1 cellular context compared by ENCODE assay signal in genomic region chr16:1991588-1992474, GRCh38.
TF ChIP-seq lines count a peak whose summit lies in the region.

No MANE protein-coding gene starts in this region.

TF ChIP-seq in H1, 55 proteins besides CTCF, POLR2A, EP300 and RAD21:
- TF ChIP-seq EZH2 (IDR thresholded peaks at IDR 0.05; ENCODE audit: low read depth, low read length, severe bottlenecking): no peak
- no peak; the same call in 1 of the 2 replicates for TF ChIP-seq POLR2AphosphoS5 (IDR thresholded peaks at IDR 0.05; ENCODE audit: low read depth, low read length)
- TF ChIP-seq KDM4A (IDR thresholded peaks at IDR 0.05; ENCODE audit: low read depth, low read length, severe bottlenecking): peak; percentile 52
- 0 out of 2 replicates have a peak, but pooled peaks have one; percentile 24 for TF ChIP-seq GABPA (IDR thresholded peaks at IDR 0.05; ENCODE audit: borderline replicate concordance, insufficient read depth, low read length)
- TF ChIP-seq TCF12 (IDR thresholded peaks at IDR 0.05; ENCODE audit: low read depth, low read length): no peak
- peak; percentile 94 for TF ChIP-seq MAX (IDR thresholded peaks at IDR 0.05)
- TF ChIP-seq CREB1 (IDR thresholded peaks at IDR 0.05): peak; percentile 37
- no peak for TF ChIP-seq YY1 (IDR thresholded peaks at IDR 0.05; ENCODE audit: low read depth, low read length)
- peak in 1 of 2 experiments; percentile 67; a peak in 1 of 4 replicates for TF ChIP-seq HDAC2 (IDR thresholded peaks at IDR 0.05; ENCODE audit: borderline replicate concordance in 1 of 2, low read depth in 2 of 2, low read length in 2 of 2)
- TF ChIP-seq, protein P1, sequence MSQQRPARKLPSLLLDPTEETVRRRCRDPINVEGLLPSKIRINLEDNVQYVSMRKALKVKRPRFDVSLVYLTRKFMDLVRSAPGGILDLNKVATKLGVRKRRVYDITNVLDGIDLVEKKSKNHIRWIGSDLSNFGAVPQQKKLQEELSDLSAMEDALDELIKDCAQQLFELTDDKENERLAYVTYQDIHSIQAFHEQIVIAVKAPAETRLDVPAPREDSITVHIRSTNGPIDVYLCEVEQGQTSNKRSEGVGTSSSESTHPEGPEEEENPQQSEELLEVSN (IDR thresholded peaks at IDR 0.05): peak; percentile 88
- no peak for TF ChIP-seq KDM5A (IDR thresholded peaks at IDR 0.05; ENCODE audit: low read length)
